Comparison of ENCODE assay signal across 9 cellular contexts in the genomic region with DNA sequence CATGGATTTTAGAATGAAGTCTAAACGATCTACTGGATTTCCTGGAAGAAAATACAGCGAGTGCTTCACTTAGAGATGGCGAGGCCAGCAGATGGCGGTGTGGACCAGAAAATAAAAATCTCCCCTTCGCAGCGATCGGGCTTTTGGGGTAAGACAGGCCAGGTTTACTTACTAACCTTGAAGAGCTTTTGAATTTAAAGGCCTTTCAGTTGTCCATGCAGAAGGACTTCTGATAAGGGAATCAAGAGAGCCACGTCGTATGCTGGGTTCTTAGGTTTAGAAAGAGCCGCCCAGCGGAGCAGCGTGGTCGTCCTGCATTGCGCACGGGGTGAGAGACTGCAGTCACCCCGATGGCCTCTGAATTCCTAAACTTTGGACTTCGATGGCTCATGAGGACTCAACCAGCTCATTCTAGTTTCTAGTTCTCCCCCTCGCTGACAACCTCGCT.
DNase-seq lines count a peak whose midpoint lies in the region; ATAC-seq, FAIRE-seq and TF ChIP-seq lines count a peak whose summit lies in the region.
"Had no signal": no experiment of that assay in that cellular context is flagged by ENCODE, and none has a peak within 500 bp of the region (broad histone marks: within the 10 kb centered on the region; RNA-seq: fewer than 3 reads in every experiment).

No MANE protein-coding gene starts in this region.

- H3K36me3 ChIP-seq in RWPE2 (ENCODE audit: low read depth) (no peaks in the 10 kb centered on the region), K562 (ENCODE audit: control insufficient read depth, insufficient read depth, low read length) (no peaks in the 10 kb centered on the region)

- FAIRE-seq in K562 (lab: Jason Lieb, UNC): peak; percentile 37
- FAIRE-seq: TTC549 had no signal

- WGBS in K562 (ENCODE audit: insufficient coverage, low coverage, missing lambda C conversion rate): 6% methylated on average over 14 of the region's 19 CpGs

- no peaks in the 10 kb centered on the region for H3K9me3 Mint-ChIP-seq in immature natural killer cell

- peak; percentile 57 to 60; a peak in 3 of 4 replicates for TF ChIP-seq RAD21 in K562 (CRISPR knock-in tag; conservative IDR thresholded peaks at IDR 0.05 in 1 of 2, IDR thresholded peaks at IDR 0.05 in 1 of 2)

- H3K4me3 Mint-ChIP-seq in immature natural killer cell: peak overlapping the region in 1 of 5 donors; percentile 43

- no peak overlapping the region for H2AFZ ChIP-seq in K562 (ENCODE audit: low read depth, low read length)

- no peaks in the 10 kb centered on the region for H3K9me1 ChIP-seq in K562 (ENCODE audit: control insufficient read depth, insufficient read depth, low read length)

- no TSS peak for BruUV-seq in K562 (replicated peaks; lab: Mats Ljungman, UMichigan)

- DNase-seq in ELR (ENCODE audit: low read depth) (peak; percentile 46), MV-4-11 (lab: John Stamatoyannopoulos, UW) (peak; percentile 34), RWPE2 (ENCODE audit: low spot score) (no peak), K562 (ENCODE audit: extremely low read depth in 1 of 4, low spot score in 3 of 4) (peak; percentile 25 to 51 (median 36)), immature natural killer cell (peak in 2 of 3 donors; percentile 12 to 15), T-helper 9 cell (no peak)
- DNase-seq in stimulated activated CD4-positive, alpha-beta T cell treated with anti-CD3 and anti-CD28 coated beads, Interleukin-15, amount 100 ng/mL, for 24 hours: peak; percentile 59

- intact Hi-C loops in K562 (cut with micrococcal nuclease): loop anchor here (2.0 to 10.0 kb wide), 2 partner anchors 667 to 735 kb away; no protein-coding TSS in a partner anchor

- TF ChIP-seq CTCF in RWPE2 (IDR thresholded peaks at IDR 0.05; ENCODE audit: poor library complexity, severe bottlenecking) (peak; percentile 86), K562 (IDR thresholded peaks at IDR 0.05 in 2 of 3, conservative IDR thresholded peaks at IDR 0.05 in 1 of 3; ENCODE audit: insufficient read depth in 2 of 3, low read depth in 1 of 3, low read length in 3 of 3) (peak; percentile 52 to 66 (median 63); a peak in 5 of 6 replicates)

- H3K79me2 ChIP-seq in K562 (ENCODE audit: control insufficient read depth, insufficient read depth, low read length): no peaks in the 10 kb centered on the region

- peak overlapping the region; percentile 38; the same call in 1 of the 2 replicates for H3K4me2 ChIP-seq in K562 (ENCODE audit: insufficient read depth, low read length)

- no peaks in the 10 kb centered on the region for H3K4me1 ChIP-seq in RWPE2 (ENCODE audit: insufficient read depth, poor library complexity, severe bottlenecking)
- no peaks in the 10 kb centered on the region for H3K4me1 ChIP-seq in K562 (replicated peaks in 1 of 2; ENCODE audit: control insufficient read depth in 2 of 2, insufficient read depth in 2 of 2, low read length in 2 of 2)

- peaks cover 19% of the 10 kb centered on the region for H3K27me3 ChIP-seq in RWPE2 (ENCODE audit: insufficient read depth, poor library complexity, severe bottlenecking)
- H3K27me3 ChIP-seq in K562 (ENCODE audit: control insufficient read depth in 2 of 2, insufficient read depth in 2 of 2, low read length in 2 of 2): peaks cover 0 to 11% of the 10 kb centered on the region in 2 experiments; a peak in 2 of 5 replicates

- no peak for TF ChIP-seq POLR2A in K562 (conservative IDR thresholded peaks at IDR 0.05)
- TF ChIP-seq POLR2A in GM18505 (IDR thresholded peaks at IDR 0.05; ENCODE audit: borderline replicate concordance, extremely low read depth, insufficient read depth, insufficient read length): no peak

- in situ Hi-C loops in K562 (cut with MboI): loop anchor here (10.0 kb wide), 1 partner anchor 667 kb away; no protein-coding TSS in a partner anchor

- POLR2A ChIA-PET in K562 (lab: Yijun Ruan, JAX): interaction anchor here (0.8 to 1.5 kb wide), 2 partner anchors 21 to 569 kb away, joined by 3 to 4 read pairs; no protein-coding TSS in a partner anchor

- TF ChIP-seq EP300 in K562 (IDR thresholded peaks at IDR 0.05; ENCODE audit: low read length): no peak

- H3K9me3 ChIP-seq in RWPE2 (ENCODE audit: severe bottlenecking) (no peaks in the 10 kb centered on the region), K562 (replicated peaks; ENCODE audit: control insufficient read depth, insufficient read depth, low read depth, low read length) (no peaks in the 10 kb centered on the region)

- H3K27ac Mint-ChIP-seq in immature natural killer cell: no peak overlapping the region

- H3K27ac ChIP-seq in RWPE2 (ENCODE audit: poor library complexity, severe bottlenecking) (no peak overlapping the region), K562 (ENCODE audit: extremely low read depth, low read depth, low read length) (no peak overlapping the region)

- H3K4me1 Mint-ChIP-seq in immature natural killer cell: peaks cover 3 to 6% of the 10 kb centered on the region in 2 donors

- H3K4me3 ChIP-seq in RWPE2 (ENCODE audit: severe bottlenecking) (no peak overlapping the region), K562 (no peak overlapping the region)

- H3K9ac ChIP-seq in K562 (ENCODE audit: insufficient read depth in 1 of 2, low read depth in 2 of 2, low read length in 2 of 2): no peak overlapping the region

- H4K20me1 ChIP-seq in K562 (replicated peaks; ENCODE audit: control insufficient read depth, insufficient read depth, low read length): no peaks in the 10 kb centered on the region

- ATAC-seq in RWPE2 (ENCODE audit: low read depth): peak; percentile 62; the same call in 2 of the 3 replicates
- peak; percentile 81 for ATAC-seq in K562
- no peak for ATAC-seq in GM18505 (IDR thresholded peaks at IDR 0.05; ENCODE audit: unreplicated experiment)

- CTCF ChIA-PET in K562 (lab: Yijun Ruan, JAX; ENCODE audit: low intra/inter-chr PET ratio): interaction anchor here (0.6 to 2.3 kb wide), 2 partner anchors 178 to 668 kb away, joined by 4 to 14 read pairs; no protein-coding TSS in a partner anchor

- no peaks in the 10 kb centered on the region for H3K36me3 Mint-ChIP-seq in immature natural killer cell

- peaks cover 2 to 9% (median 6%) of the 10 kb centered on the region in 3 donors for H3K27me3 Mint-ChIP-seq in immature natural killer cell (ENCODE audit: low read depth in 3 of 3)

TF ChIP-seq in K562, 482 proteins besides CTCF, POLR2A, EP300 and RAD21:
- TF ChIP-seq PCBP1 (IDR thresholded peaks at IDR 0.05; ENCODE audit: low read depth, low read length, poor library complexity, severe bottlenecking) (no peak), SMC3 (conservative IDR thresholded peaks at IDR 0.05; ENCODE audit: insufficient read depth, low read depth, low read length) (peak; percentile 45)
TF ChIP-seq in K562: peak in this region for 1.

Comparison
In these comparisons a context has a peak if more than half of its experiments do, and no peak if none do; other contexts are left out.
1. DNase-seq: peak in ELR (single experiment), MV-4-11 (single experiment), K562 (4 of 4), immature natural killer cell (2 of 3) and stimulated activated CD4-positive, alpha-beta T cell treated with anti-CD3 and anti-CD28 coated beads, Interleukin-15, amount 100 ng/mL, for 24 hours (single experiment); none in RWPE2 (single experiment) and T-helper 9 cell (single experiment).